Comparison of ENCODE assay signal across 1 cellular context in the genomic region with DNA sequence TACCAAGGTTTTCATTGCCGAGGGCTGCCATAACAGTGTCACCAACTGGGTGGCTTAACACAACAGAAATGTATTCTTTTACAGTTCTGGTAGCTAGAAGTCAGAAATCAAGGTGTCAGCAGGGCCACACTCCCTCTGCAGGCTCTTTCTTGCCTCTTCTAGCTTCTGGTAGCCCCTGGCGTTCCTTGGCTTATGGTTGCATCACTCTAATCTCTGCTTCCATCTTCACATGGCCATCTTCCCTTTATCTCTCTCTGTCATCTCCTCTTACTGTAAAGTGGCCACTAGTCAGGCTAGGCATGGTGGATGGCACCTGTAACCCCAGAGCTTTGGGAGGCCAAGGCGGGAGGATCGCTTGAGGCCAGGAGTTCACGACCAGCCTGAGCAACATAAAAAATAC.
TF ChIP-seq lines count a peak whose summit lies in the region.

No MANE protein-coding gene starts in this region.

TF ChIP-seq in K562, 482 proteins besides CTCF, POLR2A, EP300 and RAD21 (continued from another document):
- TF ChIP-seq ZNF318 (IDR thresholded peaks at IDR 0.05; ENCODE audit: borderline replicate concordance in 1 of 2, low read depth in 1 of 2) (no peak), TRIM24 (IDR thresholded peaks at IDR 0.05) (peak; percentile 46 to 75; a peak in 2 of 4 replicates), SRF (CRISPR knock-in tag; IDR thresholded peaks at IDR 0.05) (no peak), CEBPG (CRISPR knock-in tag; IDR thresholded peaks at IDR 0.05) (peak; percentile 82), CEBPG (tag; conservative IDR thresholded peaks at IDR 0.05 in 1 of 2, IDR thresholded peaks at IDR 0.05 in 1 of 2) (peak in 1 of 2 experiments; percentile 50; a peak in 1 of 4 replicates), SAP30 (IDR thresholded peaks at IDR 0.05; ENCODE audit: borderline replicate concordance, insufficient read depth, low read depth, low read length, poor library complexity, severe bottlenecking) (no peak), XRCC4 (IDR thresholded peaks at IDR 0.05; ENCODE audit: extremely low read depth, insufficient read depth, insufficient read length) (no peak), TBL1XR1 (IDR thresholded peaks at IDR 0.05; ENCODE audit: low read length in 2 of 2) (no peak)
- TF ChIP-seq, protein P1, sequence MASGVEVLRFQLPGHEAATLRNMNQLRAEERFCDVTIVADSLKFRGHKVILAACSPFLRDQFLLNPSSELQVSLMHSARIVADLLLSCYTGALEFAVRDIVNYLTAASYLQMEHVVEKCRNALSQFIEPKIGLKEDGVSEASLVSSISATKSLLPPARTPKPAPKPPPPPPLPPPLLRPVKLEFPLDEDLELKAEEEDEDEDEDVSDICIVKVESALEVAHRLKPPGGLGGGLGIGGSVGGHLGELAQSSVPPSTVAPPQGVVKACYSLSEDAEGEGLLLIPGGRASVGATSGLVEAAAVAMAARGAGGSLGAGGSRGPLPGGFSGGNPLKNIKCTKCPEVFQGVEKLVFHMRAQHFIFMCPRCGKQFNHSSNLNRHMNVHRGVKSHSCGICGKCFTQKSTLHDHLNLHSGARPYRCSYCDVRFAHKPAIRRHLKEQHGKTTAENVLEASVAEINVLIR (CRISPR knock-in tag; IDR thresholded peaks at IDR 0.05), result no peak
TF ChIP-seq in K562: peak in this region for 10.
